26 cellular contexts compared by ENCODE assay signal in genomic region chr1:82108843-82109242, GRCh38.
DNase-seq lines count a peak whose midpoint lies in the region; ATAC-seq and TF ChIP-seq lines count a peak whose summit lies in the region.
"Had no signal": no experiment of that assay in that cellular context is flagged by ENCODE, and none has a peak within 500 bp of the region (broad histone marks: within the 10 kb centered on the region; RNA-seq: fewer than 3 reads in every experiment).

No MANE protein-coding gene starts in this region.

- no peaks in the 10 kb centered on the region for H3K27me3 ChIP-seq in DND-41 (ENCODE audit: insufficient read depth, low read length, poor library complexity)
- H3K27me3 ChIP-seq in Loucy (ENCODE audit: insufficient read depth, low read length, poor library complexity, severe bottlenecking) = no peaks in the 10 kb centered on the region
- H3K27me3 ChIP-seq: BLaER1, breast epithelium, pancreas, right lobe of liver, SJSA1 had no signal

- H3K9me2 ChIP-seq in Loucy (replicated peaks; ENCODE audit: low read depth, low read length) = no peaks in the 10 kb centered on the region

- ATAC-seq in DND-41 (ENCODE audit: insufficient read depth, low read depth) (peak; percentile 72), GM18858 (IDR thresholded peaks at IDR 0.05; ENCODE audit: unreplicated experiment) (peak; percentile 82), HG02981 (IDR thresholded peaks at IDR 0.05; ENCODE audit: unreplicated experiment) (no peak)
- ATAC-seq: naive thymus-derived CD8-positive, alpha-beta T cell; pancreas; right lobe of liver had no signal

- H3K9ac ChIP-seq in DND-41 (ENCODE audit: low read depth, low read length) = no peak overlapping the region
- H3K9ac ChIP-seq in Loucy (ENCODE audit: low read depth, low read length, poor library complexity, severe bottlenecking) = no peak overlapping the region
- H3K9ac ChIP-seq: BLaER1 had no signal

- H3K36me3 ChIP-seq in DND-41 (ENCODE audit: insufficient read depth, low read length) (no peaks in the 10 kb centered on the region), Loucy (ENCODE audit: insufficient read depth, low read length) (no peaks in the 10 kb centered on the region)
- H3K36me3 ChIP-seq: BLaER1, breast epithelium, pancreas, right lobe of liver, SJSA1, WERI-Rb-1 had no signal

- no peaks in the 10 kb centered on the region for H4K20me1 ChIP-seq in DND-41 (ENCODE audit: insufficient read depth, low read length)
- no peaks in the 10 kb centered on the region for H4K20me1 ChIP-seq in Loucy (ENCODE audit: insufficient read depth, low read length, poor library complexity, severe bottlenecking)
- H4K20me1 ChIP-seq: BLaER1 had no signal

- H3F3A ChIP-seq in Loucy (ENCODE audit: low read depth) = no peaks in the 10 kb centered on the region

- no peaks in the 10 kb centered on the region for H3K4me1 ChIP-seq in DND-41 (ENCODE audit: insufficient read depth, low read length)
- H3K4me1 ChIP-seq in Loucy (ENCODE audit: insufficient read depth, low read length, poor library complexity, severe bottlenecking) = peaks cover 11% of the 10 kb centered on the region
- H3K4me1 ChIP-seq: SJSA1 had no signal

- H3K27ac ChIP-seq in DND-41 (ENCODE audit: low read length) = no peak overlapping the region
- H3K27ac ChIP-seq: BLaER1, breast epithelium, coronary artery, pancreas, right lobe of liver, SJSA1, WERI-Rb-1 had no signal

- H2AFZ ChIP-seq in DND-41 (ENCODE audit: low read depth, low read length) = no peak overlapping the region
- H2AFZ ChIP-seq in Loucy (ENCODE audit: low read length) = no peak overlapping the region

- H3K4me2 ChIP-seq in DND-41 (ENCODE audit: insufficient read depth, low read length) = no peak overlapping the region
- H3K4me2 ChIP-seq in Loucy (ENCODE audit: low read depth, low read length, poor library complexity, severe bottlenecking) = peak overlapping the region; percentile 35
- H3K4me2 ChIP-seq: BLaER1 had no signal

- DNase-seq in DND-41 (no peak), GM20000 (ENCODE audit: low spot score) (peak; percentile 5), SIG-M5 (lab: John Stamatoyannopoulos, UW) (no peak), NCI-H2196 treated with DMSO at 0.1 percent for 48 hours (lab: John Stamatoyannopoulos, UW; ENCODE audit: unreplicated experiment) (no peak), medulla oblongata (ENCODE audit: extremely low spot score) (no peak)
- DNase-seq: activated CD4-positive, alpha-beta T cell treated with anti-CD3 and anti-CD28 coated beads, Interleukin-2, amount 50 U/mL, for 1 hour; activated CD8-positive, alpha-beta memory T cell treated with anti-CD3 and anti-CD28 coated beads, Interleukin-2, amount 50 U/mL, for 48 hours; activated effector memory CD4-positive, alpha-beta T cell treated with anti-CD3 and anti-CD28 coated beads, Interleukin-2, amount 50 U/mL, for 16 hours; Calu3; EL; kidney glomerular epithelial cell; mesendoderm; naive thymus-derived CD8-positive, alpha-beta T cell; NCI-H1417 treated with DMSO at 0.1 percent for 48 hours; NCI-H2227 treated with DMSO at 0.1 percent for 48 hours; pancreas; right lobe of liver; stimulated activated CD4-positive, alpha-beta T cell treated with anti-CD3 and anti-CD28 coated beads, Interleukin-15, amount 100 ng/mL, for 24 hours; WERI-Rb-1 had no signal

- TF ChIP-seq CTCF in DND-41 (IDR thresholded peaks at IDR 0.05; ENCODE audit: borderline replicate concordance, extremely low read depth, low read length, poor library complexity, severe bottlenecking) (no peak), GM20000 (IDR thresholded peaks at IDR 0.05; ENCODE audit: extremely low read depth, missing control alignments) (no peak), Loucy (conservative IDR thresholded peaks at IDR 0.05; ENCODE audit: low read length) (no peak)

- H3K9me3 ChIP-seq in DND-41 (ENCODE audit: insufficient read depth, low read length, severe bottlenecking) (no peaks in the 10 kb centered on the region), Loucy (ENCODE audit: insufficient read depth, low read depth, low read length) (no peaks in the 10 kb centered on the region; the same call in 1 of the 2 replicates)
- H3K9me3 ChIP-seq: BLaER1, breast epithelium, pancreas, right lobe of liver, SJSA1 had no signal

- no peak overlapping the region for H3K4me3 ChIP-seq in DND-41 (ENCODE audit: low read depth in 1 of 2, low read length in 2 of 2)
- H3K4me3 ChIP-seq in Loucy (ENCODE audit: low read length, poor library complexity, severe bottlenecking) = no peak overlapping the region
- H3K4me3 ChIP-seq: BLaER1, breast epithelium, coronary artery, pancreas, right lobe of liver, SJSA1 had no signal

- no peaks in the 10 kb centered on the region for H3K79me2 ChIP-seq in DND-41 (ENCODE audit: insufficient read depth, low read length)
- H3K79me2 ChIP-seq in Loucy (ENCODE audit: insufficient read depth, low read length) = no peaks in the 10 kb centered on the region
